Comparison of ENCODE assay signal across 22 cellular contexts in genomic region chr7:116148108-116148507, GRCh38.
"Had no signal": no experiment of that assay in that cellular context is flagged by ENCODE, and none has a peak within 500 bp of the region (broad histone marks: within the 10 kb centered on the region; RNA-seq: fewer than 3 reads in every experiment).

No MANE protein-coding gene starts in this region.

- H3K9me3 Mint-ChIP-seq: endodermal cell; nephron; neural progenitor cell; stimulated activated effector memory CD8-positive, alpha-beta T cell treated with anti-CD3 and anti-CD28 coated beads, Interleukin-12 subunit alpha, Interleukin-12 subunit beta, amount 100 ng/mL, for 72 hours; stimulated activated naive CD8-positive, alpha-beta T cell treated with anti-CD3 and anti-CD28 coated beads, Interleukin-15, Interleukin-2, amounts not matched to agents 100 ng/mL and 50 ng/mL, for 24 hours had no signal

- H3K27ac Mint-ChIP-seq: endodermal cell; naive thymus-derived CD4-positive, alpha-beta T cell; nephron; neural progenitor cell; stimulated activated effector memory CD8-positive, alpha-beta T cell treated with anti-CD3 and anti-CD28 coated beads, Interleukin-12 subunit alpha, Interleukin-12 subunit beta, amount 100 ng/mL, for 72 hours; stimulated activated naive CD8-positive, alpha-beta T cell treated with anti-CD3 and anti-CD28 coated beads, Interleukin-15, Interleukin-2, amounts not matched to agents 100 ng/mL and 50 ng/mL, for 24 hours had no signal

- H3K27ac ChIP-seq: epithelial cell of prostate, gastrocnemius medialis, neural progenitor cell, prostate gland, right atrium auricular region, sigmoid colon, thoracic aorta, tibial nerve, upper lobe of left lung had no signal

- H3K36me3 ChIP-seq: gastrocnemius medialis, neural progenitor cell, prostate gland, right atrium auricular region, sigmoid colon, thoracic aorta, tibial nerve, upper lobe of left lung had no signal

- H3K27me3 ChIP-seq: gastrocnemius medialis, neural progenitor cell, right atrium auricular region, sigmoid colon, tibial nerve, upper lobe of left lung had no signal

- H3K36me3 Mint-ChIP-seq: neural progenitor cell; stimulated activated effector memory CD8-positive, alpha-beta T cell treated with anti-CD3 and anti-CD28 coated beads, Interleukin-12 subunit alpha, Interleukin-12 subunit beta, amount 100 ng/mL, for 72 hours had no signal

- DNase-seq: effector CD8-positive, alpha-beta T cell; endodermal cell; gastrocnemius medialis; head of caudate nucleus; midbrain; naive thymus-derived CD4-positive, alpha-beta T cell; sigmoid colon; stimulated activated CD4-positive, alpha-beta T cell treated with anti-CD3 and anti-CD28 coated beads, Interleukin-2, amount 100 ng/mL, for 24 hours; stimulated activated CD4-positive, alpha-beta T cell treated with anti-CD3 and anti-CD28 coated beads, Interleukin-4, amount 100 ng/mL, for 24 hours; upper lobe of left lung had no signal

- H3K9me3 ChIP-seq: gastrocnemius medialis, prostate gland, right atrium auricular region, sigmoid colon, thoracic aorta, tibial nerve, upper lobe of left lung had no signal

- H3K4me3 ChIP-seq: gastrocnemius medialis, neural progenitor cell, prostate gland, right atrium auricular region, sigmoid colon, thoracic aorta, tibial nerve, upper lobe of left lung had no signal

- H3K4me1 Mint-ChIP-seq: endodermal cell, nephron had no signal

- H3K4me3 Mint-ChIP-seq: endodermal cell; naive thymus-derived CD4-positive, alpha-beta T cell; nephron; neural progenitor cell; stimulated activated effector memory CD8-positive, alpha-beta T cell treated with anti-CD3 and anti-CD28 coated beads, Interleukin-12 subunit alpha, Interleukin-12 subunit beta, amount 100 ng/mL, for 72 hours; stimulated activated naive CD8-positive, alpha-beta T cell treated with anti-CD3 and anti-CD28 coated beads, Interleukin-15, Interleukin-2, amounts not matched to agents 100 ng/mL and 50 ng/mL, for 24 hours had no signal

- FAIRE-seq: colon, urothelium cell line had no signal

- ATAC-seq: esophagus mucosa; gastrocnemius medialis; naive thymus-derived CD4-positive, alpha-beta T cell; stimulated activated effector memory CD8-positive, alpha-beta T cell treated with anti-CD3 and anti-CD28 coated beads, Interleukin-12 subunit alpha, Interleukin-12 subunit beta, amount 100 ng/mL, for 72 hours had no signal

- H3K4me1 ChIP-seq: gastrocnemius medialis, neural progenitor cell, prostate gland, right atrium auricular region, tibial nerve, upper lobe of left lung had no signal
